In the genomic region with DNA sequence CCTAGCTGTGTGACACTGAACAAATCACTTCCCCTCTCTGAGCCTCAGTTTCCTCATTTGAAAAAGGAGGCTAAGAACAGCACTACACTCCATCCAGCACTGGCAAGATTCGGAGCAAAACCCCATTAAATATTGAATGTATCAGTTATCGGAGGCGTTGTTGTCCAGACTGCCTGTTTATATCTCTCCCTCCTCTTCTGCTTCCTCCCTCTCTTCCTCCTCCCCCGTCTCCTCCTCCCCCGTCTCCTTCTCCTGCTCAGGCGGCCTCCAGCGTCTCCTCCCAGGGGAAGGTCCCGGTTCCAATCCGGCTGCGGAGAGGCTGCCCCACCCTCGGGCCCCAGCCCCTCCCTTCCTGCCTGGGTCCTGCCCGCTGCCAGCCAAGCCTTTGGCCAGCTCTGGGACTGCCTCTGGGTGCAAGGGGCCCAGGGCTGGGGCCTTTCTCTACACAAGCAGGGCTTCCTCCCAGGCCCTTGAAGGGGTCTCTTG, we compare ENCODE assay signal across 8 cellular contexts. TPM values are rescaled to one million over a fixed set of nuclear protein-coding genes. Genes with fewer than 3 reads are reported as not detected.
DNase-seq lines count a peak whose midpoint lies in the region; TF ChIP-seq lines count a peak whose summit lies in the region.

No MANE protein-coding gene starts in this region.

- TF ChIP-seq POLR2A in spleen (IDR thresholded peaks at IDR 0.05) = no peak

- H3K36me3 ChIP-seq in BE2C (no peaks in the 10 kb centered on the region), spleen (peaks cover 0 to 8% (median 0%) of the 10 kb centered on the region in 6 donors)

- no peaks in the 10 kb centered on the region for H3K27me3 ChIP-seq in BE2C
- no peaks in the 10 kb centered on the region for H3K27me3 ChIP-seq in spleen (replicated peaks in 1 of 7)

- peak overlapping the region in 7 of 8 donors; percentile 91 to 98 (median 95) for H3K27ac ChIP-seq in spleen

- H3K4me3 ChIP-seq in BE2C (ENCODE audit: low read depth, low read length) (no peak overlapping the region), iPS-18c (ENCODE audit: insufficient read depth, low read depth, low read length) (peak overlapping the region; percentile 36; the same call in 1 of the 2 replicates), spleen (peak overlapping the region in 6 of 8 donors; percentile 54 to 98 (median 86))

- H3K4me1 ChIP-seq in BE2C = peaks cover 8% of the 10 kb centered on the region
- H3K4me1 ChIP-seq in spleen = peaks cover 10 to 84% (median 55%) of the 10 kb centered on the region in 6 donors

- intact Hi-C loops in spleen (cut with DNase I; ENCODE audit: low total_unique reads) = no loop called here

- 4 to 9% (median 4%) methylated on average over 12 of the region's 12 CpGs for WGBS in spleen, 5 donors

- no peak for TF ChIP-seq CTCF in BE2C (IDR thresholded peaks at IDR 0.05; ENCODE audit: low read depth, low read length)
- no peak for TF ChIP-seq CTCF in spleen (IDR thresholded peaks at IDR 0.05 in 8 of 11, conservative IDR thresholded peaks at IDR 0.05 in 3 of 11)

- H3K9me3 ChIP-seq in BE2C (no peaks in the 10 kb centered on the region), iPS-18c (ENCODE audit: control insufficient read depth, insufficient read depth, low read length) (no peaks in the 10 kb centered on the region), spleen (no peaks in the 10 kb centered on the region)

- DNase-seq in BE2C (peak; percentile 53), HUDEP-2 (lab: John Stamatoyannopoulos, UW; ENCODE audit: unreplicated experiment in 76 of 76) (peak in 53 of 76 experiments; percentile 7 to 71 (median 46)), astrocyte of the hippocampus (ENCODE audit: low read depth, low spot score) (peak; percentile 81), spleen (peak; percentile 91), NCI-H2081 (lab: John Stamatoyannopoulos, UW) (no peak), NCI-H2107 (lab: John Stamatoyannopoulos, UW) (no peak)
- DNase-seq in stimulated activated CD4-positive, alpha-beta T cell treated with anti-CD3 and anti-CD28 coated beads, Interleukin-2, amount 100 ng/mL, for 48 hours = no peak

RNA-seq across cellular contexts. Expression of a gene that starts 2.0 kb away (rescaled TPM):
- 1.3 TPM for polyA plus RNA-seq in BE2C (2012; ENCODE audit: insufficient read depth, insufficient read length, low read depth)
- 10 to 100 TPM; 30.9 to 57.6 (median 44.4) TPM for total RNA-seq in spleen
- polyA plus RNA-seq in spleen = 100 to 1,000 TPM in 1 of 3 donors, 10 to 100 TPM in 2; 66.5 to 106 (median 98.2) TPM

RNA-seq across cellular contexts. Expression of a gene that starts 4.1 kb away (rescaled TPM):
- polyA plus RNA-seq in BE2C (2012; ENCODE audit: insufficient read depth, insufficient read length, low read depth) = 86.5 TPM
- 10 to 100 TPM; 21.9 to 66.2 (median 57.0) TPM for total RNA-seq in spleen
- 10 to 100 TPM in 1 of 3 donors, 1 to 10 TPM in 2; 7.5 to 21.3 (median 7.6) TPM for polyA plus RNA-seq in spleen

RNA-seq across cellular contexts. Expression of a gene that starts 27.7 kb away (rescaled TPM):
- polyA plus RNA-seq in BE2C (2012; ENCODE audit: insufficient read depth, insufficient read length, low read depth) = 57.1 TPM
- 100 to 1,000 TPM in 4 of 7 donors, 10 to 100 TPM in 3; 87.9 to 150 (median 127) TPM for total RNA-seq in spleen
- polyA plus RNA-seq in spleen = 100 to 1,000 TPM; 127 to 294 (median 276) TPM

RNA-seq across cellular contexts. Expression of a gene that starts 27.8 kb away (rescaled TPM):
- polyA plus RNA-seq in BE2C (2012; ENCODE audit: insufficient read depth, insufficient read length, low read depth) = 9.4 TPM
- 10 to 100 TPM in 6 of 7 donors, 1 to 10 TPM in 1; 7.8 to 26.6 (median 16.3) TPM for total RNA-seq in spleen
- polyA plus RNA-seq in spleen = 10 to 100 TPM; 26.5 to 36.7 (median 30.1) TPM

RNA-seq across cellular contexts. Expression of a gene that starts 39.2 kb away (rescaled TPM):
- 665 TPM for polyA plus RNA-seq in BE2C (2012; ENCODE audit: insufficient read depth, insufficient read length, low read depth)
- total RNA-seq in spleen = 100 to 1,000 TPM; 108 to 136 (median 115) TPM
- polyA plus RNA-seq in spleen = 100 to 1,000 TPM; 114 to 175 (median 134) TPM

Comparison
In these comparisons a context has a peak if more than half of its experiments do, and no peak if none do; other contexts are left out.
1. DNase-seq: peak in BE2C (single experiment), HUDEP-2 (53 of 76), astrocyte of the hippocampus (single experiment) and spleen (single experiment); none in stimulated activated CD4-positive, alpha-beta T cell treated with anti-CD3 and anti-CD28 coated beads, Interleukin-2, amount 100 ng/mL, for 48 hours (0 of 2), NCI-H2081 (0 of 2) and NCI-H2107 (single experiment).